ENCODE assay signal across 22 cellular contexts in genomic region chr1:53280486-53280885, GRCh38.
"Had no signal": no experiment of that assay in that cellular context is flagged by ENCODE, and none has a peak within 500 bp of the region (broad histone marks: within the 10 kb centered on the region; RNA-seq: fewer than 3 reads in every experiment).

No MANE protein-coding gene starts in this region.

- H3K4me1 ChIP-seq: breast epithelium, gastroesophageal sphincter, upper lobe of right lung had no signal

- H3K27me3 Mint-ChIP-seq: activated CD4-positive, alpha-beta memory T cell treated with anti-CD3 and anti-CD28 coated beads for 36 hours; activated naive CD4-positive, alpha-beta T cell treated with anti-CD3 and anti-CD28 coated beads, Interleukin-2, amount 50 U/mL, for 24 hours had no signal

- ATAC-seq: gastroesophageal sphincter, heart left ventricle, left colon, sciatic nerve, upper lobe of right lung had no signal

- H3K27ac Mint-ChIP-seq: activated CD4-positive, alpha-beta memory T cell treated with anti-CD3 and anti-CD28 coated beads for 36 hours; activated naive CD4-positive, alpha-beta T cell treated with anti-CD3 and anti-CD28 coated beads, Interleukin-2, amount 50 U/mL, for 24 hours; endodermal cell had no signal

- H3K9me3 ChIP-seq: breast epithelium, esophagus squamous epithelium, gastroesophageal sphincter, heart left ventricle, thoracic aorta, upper lobe of right lung had no signal

- H3K27me3 ChIP-seq: breast epithelium, esophagus squamous epithelium, heart left ventricle, upper lobe of right lung had no signal

- H3K9me3 Mint-ChIP-seq: activated CD4-positive, alpha-beta memory T cell treated with anti-CD3 and anti-CD28 coated beads for 36 hours; activated naive CD4-positive, alpha-beta T cell treated with anti-CD3 and anti-CD28 coated beads, Interleukin-2, amount 50 U/mL, for 24 hours; endodermal cell; T-helper 1 cell treated with Interleukin-12 subunit alpha and Interleukin-12 subunit beta and Interleukin-4 antibody, amounts not matched to agents 30 μg/mL and 1 μg/mL, for 36 hours had no signal

- H3K27ac ChIP-seq: breast epithelium, esophagus squamous epithelium, gastroesophageal sphincter, heart left ventricle, thoracic aorta, upper lobe of right lung had no signal

- H3K4me3 ChIP-seq: breast epithelium, esophagus squamous epithelium, gastroesophageal sphincter, heart left ventricle, thoracic aorta, upper lobe of right lung had no signal

- H3K4me1 Mint-ChIP-seq: endodermal cell had no signal

- DNase-seq: activated CD4-positive, alpha-beta memory T cell treated with anti-CD3 and anti-CD28 coated beads for 36 hours; activated CD4-positive, alpha-beta T cell treated with anti-CD3 and anti-CD28 coated beads for 4 hours; activated CD4-positive, CD25-positive, alpha-beta regulatory T cell; activated gamma-delta T cell; cortex of kidney; endodermal cell; esophagus squamous epithelium; heart left ventricle; islet precursor cell; left colon; mesenchymal stem cell; small intestine; stimulated activated CD4-positive, alpha-beta T cell treated with anti-CD3 and anti-CD28 coated beads, Interleukin-15, amount 100 ng/mL, for 24 hours; stimulated activated naive CD4-positive, alpha-beta T cell treated with Interleukin-2 at 50 U/mL for 16 hours; T1000; upper lobe of right lung had no signal

- H3K36me3 ChIP-seq: breast epithelium, gastroesophageal sphincter, upper lobe of right lung had no signal

- H3K4me3 Mint-ChIP-seq: activated CD4-positive, alpha-beta memory T cell treated with anti-CD3 and anti-CD28 coated beads for 36 hours; activated naive CD4-positive, alpha-beta T cell treated with anti-CD3 and anti-CD28 coated beads, Interleukin-2, amount 50 U/mL, for 24 hours; endodermal cell; T-helper 1 cell treated with Interleukin-12 subunit alpha and Interleukin-12 subunit beta and Interleukin-4 antibody, amounts not matched to agents 30 μg/mL and 1 μg/mL, for 36 hours had no signal
